31 cellular contexts compared by ENCODE assay signal in genomic region chr12:26576266-26576665, GRCh38.
DNase-seq lines count a peak whose midpoint lies in the region; ATAC-seq, FAIRE-seq and TF ChIP-seq lines count a peak whose summit lies in the region.
"Had no signal": no experiment of that assay in that cellular context is flagged by ENCODE, and none has a peak within 500 bp of the region (broad histone marks: within the 10 kb centered on the region; RNA-seq: fewer than 3 reads in every experiment).

No MANE protein-coding gene starts in this region.

- no peak for TF ChIP-seq POLR2A in K562 (conservative IDR thresholded peaks at IDR 0.05)

- POLR2A ChIA-PET in activated naive CD8-positive, alpha-beta T cell treated with anti-CD3 and anti-CD28 coated beads, Interleukin-2, amount 10 ng/mL, durations not matched to agents 7 days and 5 days (lab: Charles Lee) = no interaction called here
- POLR2A ChIA-PET in K562 (lab: Yijun Ruan, JAX) = no interaction called here

- no peaks in the 10 kb centered on the region for H3K79me2 ChIP-seq in K562 (ENCODE audit: control insufficient read depth, insufficient read depth, low read length)

- in situ Hi-C loops in K562 (cut with MboI) = no loop called here

- no TSS peak for BruUV-seq in K562 (replicated peaks; lab: Mats Ljungman, UMichigan)

- no peak overlapping the region for H2AFZ ChIP-seq in K562 (ENCODE audit: low read depth, low read length)
- H2AFZ ChIP-seq: PC-9 had no signal

- peaks cover 8% of the 10 kb centered on the region for H3K4me1 Mint-ChIP-seq in activated naive CD8-positive, alpha-beta T cell treated with anti-CD3 and anti-CD28 coated beads, Interleukin-2, amount 10 ng/mL, durations not matched to agents 7 days and 5 days
- peaks cover 10% of the 10 kb centered on the region for H3K4me1 Mint-ChIP-seq in activated naive CD8-positive, alpha-beta T cell treated with anti-CD3 and anti-CD28 coated beads for 36 hours
- H3K4me1 Mint-ChIP-seq: nephron had no signal

- no peak overlapping the region for H3K27ac Mint-ChIP-seq in activated naive CD8-positive, alpha-beta T cell treated with anti-CD3 and anti-CD28 coated beads, Interleukin-2, amount 10 ng/mL, durations not matched to agents 7 days and 5 days
- no peak overlapping the region for H3K27ac Mint-ChIP-seq in activated naive CD8-positive, alpha-beta T cell treated with anti-CD3 and anti-CD28 coated beads for 36 hours
- H3K27ac Mint-ChIP-seq: activated naive CD4-positive, alpha-beta T cell treated with anti-CD3 and anti-CD28 coated beads, Interleukin-2, amount 50 U/mL, for 24 hours; HFFc6; nephron had no signal

- no peaks in the 10 kb centered on the region for H4K20me1 ChIP-seq in K562 (replicated peaks; ENCODE audit: control insufficient read depth, insufficient read depth, low read length)
- H4K20me1 ChIP-seq: BLaER1 had no signal

- H3K27ac ChIP-seq in K562 (ENCODE audit: extremely low read depth, low read depth, low read length) = no peak overlapping the region
- H3K27ac ChIP-seq: BLaER1, left lung, ovary, PC-9 had no signal

- H3K4me1 ChIP-seq in K562 (replicated peaks in 1 of 2; ENCODE audit: control insufficient read depth in 2 of 2, insufficient read depth in 2 of 2, low read length in 2 of 2) (no peaks in the 10 kb centered on the region), BE2C (no peaks in the 10 kb centered on the region)
- H3K4me1 ChIP-seq: left lung had no signal

- no peak for TF ChIP-seq RAD21 in K562 (CRISPR knock-in tag; conservative IDR thresholded peaks at IDR 0.05 in 1 of 2, IDR thresholded peaks at IDR 0.05 in 1 of 2)

- H3K4me3 ChIP-seq in K562 = no peak overlapping the region
- H3K4me3 ChIP-seq in BE2C (ENCODE audit: low read depth, low read length) = no peak overlapping the region
- H3K4me3 ChIP-seq: BLaER1, left lung, ovary, PC-9 had no signal

- no peaks in the 10 kb centered on the region for H3K27me3 Mint-ChIP-seq in activated naive CD8-positive, alpha-beta T cell treated with anti-CD3 and anti-CD28 coated beads, Interleukin-2, amount 10 ng/mL, durations not matched to agents 7 days and 5 days
- no peaks in the 10 kb centered on the region for H3K27me3 Mint-ChIP-seq in activated naive CD8-positive, alpha-beta T cell treated with anti-CD3 and anti-CD28 coated beads for 36 hours
- H3K27me3 Mint-ChIP-seq: activated naive CD4-positive, alpha-beta T cell treated with anti-CD3 and anti-CD28 coated beads, Interleukin-2, amount 50 U/mL, for 24 hours had no signal

- peaks cover 27% of the 10 kb centered on the region for H3K36me3 Mint-ChIP-seq in activated naive CD8-positive, alpha-beta T cell treated with anti-CD3 and anti-CD28 coated beads, Interleukin-2, amount 10 ng/mL, durations not matched to agents 7 days and 5 days
- peaks cover 30% of the 10 kb centered on the region for H3K36me3 Mint-ChIP-seq in activated naive CD8-positive, alpha-beta T cell treated with anti-CD3 and anti-CD28 coated beads for 36 hours

- 33% methylated on average over 6 of the region's 6 CpGs for WGBS in K562 (ENCODE audit: insufficient coverage, low coverage, missing lambda C conversion rate)

- FAIRE-seq in K562 (lab: Jason Lieb, UNC) = no peak
- FAIRE-seq: astrocyte, GM19239, HTR-8/SVneo, small intestine had no signal

- H3K36me3 ChIP-seq in K562 (ENCODE audit: control insufficient read depth, insufficient read depth, low read length) (no peaks in the 10 kb centered on the region), BE2C (no peaks in the 10 kb centered on the region)
- H3K36me3 ChIP-seq: BLaER1, ovary had no signal

- no peak for ATAC-seq in activated naive CD8-positive, alpha-beta T cell treated with anti-CD3 and anti-CD28 coated beads, Interleukin-2, amount 10 ng/mL, durations not matched to agents 7 days and 5 days (ENCODE audit: low read depth)
- ATAC-seq in K562 (no peak), GM19455 (IDR thresholded peaks at IDR 0.05; ENCODE audit: unreplicated experiment) (no peak)
- ATAC-seq: left lung had no signal

- no peak overlapping the region for H3K4me2 ChIP-seq in K562 (ENCODE audit: insufficient read depth, low read length)
- H3K4me2 ChIP-seq: BLaER1, PC-9 had no signal

- DNase-seq in activated naive CD8-positive, alpha-beta T cell treated with anti-CD3 and anti-CD28 coated beads, Interleukin-2, amount 10 ng/mL, durations not matched to agents 7 days and 5 days = no peak
- DNase-seq in activated naive CD8-positive, alpha-beta T cell treated with anti-CD3 and anti-CD28 coated beads for 36 hours = no peak
- DNase-seq in NOMO-1 (lab: John Stamatoyannopoulos, UW; ENCODE audit: unreplicated experiment in 2 of 2) (peak; percentile 27 to 35), K562 (ENCODE audit: extremely low read depth in 1 of 4, low spot score in 3 of 4) (no peak), NCI-H2029 treated with DMSO at 0.1 percent for 48 hours (lab: John Stamatoyannopoulos, UW) (no peak), OCI-M2 (lab: John Stamatoyannopoulos, UW; ENCODE audit: unreplicated experiment) (no peak), BE2C (no peak)
- DNase-seq: Calu3; caudate nucleus; dermis blood vessel endothelial cell; HFFc6; hypothalamus; left lung; NCI-H1092 treated with DMSO at 0.1 percent for 48 hours; NCI-H2029; NCI-H226; NCI-H748 treated with DMSO at 0.1 percent for 48 hours; ovary; PC-9; retina; SHP77; small intestine; stimulated activated CD4-positive, alpha-beta T cell treated with anti-CD3 and anti-CD28 coated beads, Interleukin-1b, Interleukin-23, amount 100 ng/mL, for 48 hours; substantia nigra had no signal

- H3K9me1 ChIP-seq in K562 (ENCODE audit: control insufficient read depth, insufficient read depth, low read length) = no peaks in the 10 kb centered on the region

- H3K4me3 Mint-ChIP-seq in activated naive CD8-positive, alpha-beta T cell treated with anti-CD3 and anti-CD28 coated beads, Interleukin-2, amount 10 ng/mL, durations not matched to agents 7 days and 5 days = peak overlapping the region; percentile 5
- H3K4me3 Mint-ChIP-seq in activated naive CD8-positive, alpha-beta T cell treated with anti-CD3 and anti-CD28 coated beads for 36 hours = no peak overlapping the region
- H3K4me3 Mint-ChIP-seq: activated naive CD4-positive, alpha-beta T cell treated with anti-CD3 and anti-CD28 coated beads, Interleukin-2, amount 50 U/mL, for 24 hours; HFFc6; nephron had no signal

- no peaks in the 10 kb centered on the region for H3K9me3 Mint-ChIP-seq in activated naive CD8-positive, alpha-beta T cell treated with anti-CD3 and anti-CD28 coated beads, Interleukin-2, amount 10 ng/mL, durations not matched to agents 7 days and 5 days
- no peaks in the 10 kb centered on the region for H3K9me3 Mint-ChIP-seq in activated naive CD8-positive, alpha-beta T cell treated with anti-CD3 and anti-CD28 coated beads for 36 hours
- H3K9me3 Mint-ChIP-seq: activated naive CD4-positive, alpha-beta T cell treated with anti-CD3 and anti-CD28 coated beads, Interleukin-2, amount 50 U/mL, for 24 hours; HFFc6; nephron had no signal

- no peak for TF ChIP-seq EP300 in K562 (IDR thresholded peaks at IDR 0.05; ENCODE audit: low read length)

- H3K27me3 ChIP-seq in K562 (ENCODE audit: control insufficient read depth in 2 of 2, insufficient read depth in 2 of 2, low read length in 2 of 2) (no peaks in the 10 kb centered on the region), BE2C (no peaks in the 10 kb centered on the region)
- H3K27me3 ChIP-seq: BLaER1, left lung, ovary had no signal

- CTCF ChIA-PET in K562 (lab: Yijun Ruan, JAX; ENCODE audit: low intra/inter-chr PET ratio) = no interaction called here

- H3K9ac ChIP-seq in K562 (ENCODE audit: insufficient read depth in 1 of 2, low read depth in 2 of 2, low read length in 2 of 2) = no peak overlapping the region
- H3K9ac ChIP-seq: BLaER1 had no signal

- intact Hi-C loops in K562 (cut with micrococcal nuclease) = no loop called here

- H3K9me3 ChIP-seq in K562 (replicated peaks; ENCODE audit: control insufficient read depth, insufficient read depth, low read depth, low read length) = no peaks in the 10 kb centered on the region
- no peaks in the 10 kb centered on the region for H3K9me3 ChIP-seq in BE2C
- H3K9me3 ChIP-seq: BLaER1, left lung, ovary had no signal

- TF ChIP-seq CTCF in K562 (IDR thresholded peaks at IDR 0.05 in 2 of 3, conservative IDR thresholded peaks at IDR 0.05 in 1 of 3; ENCODE audit: insufficient read depth in 2 of 3, low read depth in 1 of 3, low read length in 3 of 3) = no peak
- TF ChIP-seq CTCF in BE2C (IDR thresholded peaks at IDR 0.05; ENCODE audit: low read depth, low read length) = no peak

TF ChIP-seq in K562, 482 proteins besides CTCF, POLR2A, EP300 and RAD21:
- TF ChIP-seq SPI1 (IDR thresholded peaks at IDR 0.05; ENCODE audit: borderline replicate concordance, low read depth, low read length) (peak; percentile 29; the same call in 1 of the 2 replicates), ZBTB33 (CRISPR knock-in tag; IDR thresholded peaks at IDR 0.05) (no peak)

Comparison
In these comparisons a context has a peak if more than half of its experiments do, and no peak if none do; other contexts are left out.
1. DNase-seq: peak in NOMO-1 (2 of 2); none in activated naive CD8-positive, alpha-beta T cell treated with anti-CD3 and anti-CD28 coated beads, Interleukin-2, amount 10 ng/mL, durations not matched to agents 7 days and 5 days (single experiment), activated naive CD8-positive, alpha-beta T cell treated with anti-CD3 and anti-CD28 coated beads for 36 hours (single experiment), K562 (0 of 4), NCI-H2029 treated with DMSO at 0.1 percent for 48 hours (single experiment), OCI-M2 (single experiment) and BE2C (single experiment).